Comparison of ENCODE assay signal across 10 cellular contexts in genomic region chr12:115341442-115341841, GRCh38.
DNase-seq lines count a peak whose midpoint lies in the region; FAIRE-seq and TF ChIP-seq lines count a peak whose summit lies in the region.
"Had no signal": no experiment of that assay in that cellular context is flagged by ENCODE, and none has a peak within 500 bp of the region (broad histone marks: within the 10 kb centered on the region; RNA-seq: fewer than 3 reads in every experiment).

No MANE protein-coding gene starts in this region.

- H3K9me3 Mint-ChIP-seq in astrocyte (ENCODE audit: unreplicated experiment), result peaks cover 6% of the 10 kb centered on the region

- TF ChIP-seq CTCF in astrocyte (IDR thresholded peaks at IDR 0.05; ENCODE audit: insufficient read depth, low read depth, low read length), result no peak
- TF ChIP-seq CTCF in testis (IDR thresholded peaks at IDR 0.05), result no peak

- peaks cover 13% of the 10 kb centered on the region for H3K4me1 Mint-ChIP-seq in astrocyte (ENCODE audit: low read depth, unreplicated experiment)

- H4K20me1 ChIP-seq in astrocyte (ENCODE audit: insufficient read depth, low read length), result no peaks in the 10 kb centered on the region

- no peak overlapping the region for H3K4me3 Mint-ChIP-seq in astrocyte (ENCODE audit: unreplicated experiment)

- H3K4me1 ChIP-seq in astrocyte (ENCODE audit: insufficient read depth, low read length) (peaks cover 18% of the 10 kb centered on the region), testis (no peaks in the 10 kb centered on the region)

- H3K27me3 Mint-ChIP-seq in astrocyte (ENCODE audit: low read depth, unreplicated experiment), result peaks cover under 1% of the 10 kb centered on the region

- H2AFZ ChIP-seq in astrocyte (ENCODE audit: low read depth, low read length), result no peak overlapping the region

- peak overlapping the region; percentile 13 for H3K4me2 ChIP-seq in astrocyte (ENCODE audit: low read length)

- WGBS in testis, 2 donors, result 43 to 46% methylated on average over 6 of the region's 6 CpGs

- H3K27ac Mint-ChIP-seq in astrocyte (ENCODE audit: unreplicated experiment), result peak overlapping the region; percentile 78

- no peaks in the 10 kb centered on the region for H3K27me3 ChIP-seq in astrocyte (ENCODE audit: insufficient read depth, low read length)
- no peaks in the 10 kb centered on the region for H3K27me3 ChIP-seq in testis

- H3K9me3 ChIP-seq in astrocyte (ENCODE audit: insufficient read depth, low read depth, low read length) (no peaks in the 10 kb centered on the region), testis (no peaks in the 10 kb centered on the region)

- peaks cover 2% of the 10 kb centered on the region for H3K36me3 Mint-ChIP-seq in astrocyte (ENCODE audit: low read depth, unreplicated experiment)

- H3K4me3 ChIP-seq in astrocyte (ENCODE audit: insufficient read depth, low read depth, low read length), result no peak overlapping the region
- no peak overlapping the region for H3K4me3 ChIP-seq in testis
- H3K4me3 ChIP-seq: dorsolateral prefrontal cortex had no signal

- H3K79me2 ChIP-seq in astrocyte (ENCODE audit: insufficient read depth, low read length), result no peaks in the 10 kb centered on the region

- H3K27ac ChIP-seq in astrocyte (ENCODE audit: low read depth, low read length), result peak overlapping the region; percentile 82
- H3K27ac ChIP-seq in testis, result no peak overlapping the region

- H3K9ac ChIP-seq in astrocyte (ENCODE audit: low read length), result peak overlapping the region; percentile 25

- TF ChIP-seq POLR2A in testis (IDR thresholded peaks at IDR 0.05), result no peak

- peak; percentile 95 for FAIRE-seq in astrocyte (lab: Jason Lieb, UNC)
- FAIRE-seq: A204.1 had no signal

- DNase-seq in NCI-H748 (lab: John Stamatoyannopoulos, UW; ENCODE audit: unreplicated experiment) (peak; percentile 9), NCI-H748 treated with DMSO at 0.1 percent for 48 hours (lab: John Stamatoyannopoulos, UW) (no peak), astrocyte (ENCODE audit: low read depth) (peak; percentile 97), iris pigment epithelial cell (ENCODE audit: low read depth) (peak; percentile 99), testis (peak; percentile 25), COLO668 (lab: John Stamatoyannopoulos, UW; ENCODE audit: unreplicated experiment) (no peak), NOMO-1 treated with dmso at 0.1 percent for 144 hours (lab: John Stamatoyannopoulos, UW; ENCODE audit: unreplicated experiment) (no peak), DMS79 treated with DMSO at 0.1 percent for 48 hours (lab: John Stamatoyannopoulos, UW) (no peak)

- intact Hi-C loops in testis (cut with DNase I; ENCODE audit: low total_unique reads), result no loop called here

- H3K36me3 ChIP-seq in astrocyte (ENCODE audit: insufficient read depth, low read length), result no peaks in the 10 kb centered on the region
- no peaks in the 10 kb centered on the region for H3K36me3 ChIP-seq in testis (ENCODE audit: low read depth, missing control alignments)

Comparison
In these comparisons a context has a peak if more than half of its experiments do, and no peak if none do; other contexts are left out.
1. DNase-seq: peak in NCI-H748 (single experiment), astrocyte (single experiment), iris pigment epithelial cell (single experiment) and testis (single experiment); none in NCI-H748 treated with DMSO at 0.1 percent for 48 hours (single experiment), COLO668 (single experiment), NOMO-1 treated with dmso at 0.1 percent for 144 hours (single experiment) and DMS79 treated with DMSO at 0.1 percent for 48 hours (single experiment).